ENCODE assay signal across 8 cellular contexts in the genomic region with DNA sequence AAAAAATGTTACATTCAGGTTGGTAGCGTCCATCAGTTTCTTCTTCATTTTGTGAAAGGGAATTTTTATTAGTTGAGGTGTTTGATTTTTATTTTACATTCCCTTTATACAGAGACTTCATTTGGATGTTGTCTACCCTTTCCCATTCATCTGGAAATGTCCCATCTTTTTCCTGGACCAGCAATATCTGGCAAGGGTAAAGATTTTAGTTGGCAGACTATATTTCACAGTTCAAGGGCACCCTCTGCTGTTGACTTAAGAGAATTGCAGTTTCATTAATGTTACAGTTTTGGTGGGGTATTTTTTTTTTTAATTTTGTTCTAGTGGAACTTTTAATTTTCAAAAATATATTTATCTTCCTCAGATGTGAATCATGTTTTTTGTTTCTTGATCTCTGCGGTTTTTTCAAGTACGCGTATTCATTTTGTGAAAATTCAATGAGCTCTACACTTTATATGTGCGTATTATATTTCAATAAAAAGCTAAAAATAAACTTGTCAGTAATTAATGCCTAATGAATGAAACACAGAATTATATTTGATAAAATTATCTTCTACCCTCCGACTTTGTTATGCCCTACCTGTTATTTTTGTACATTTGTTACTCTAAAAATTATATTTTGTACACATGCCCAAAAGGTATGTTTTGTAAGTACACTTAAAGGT.
DNase-seq lines count a peak whose midpoint lies in the region; ATAC-seq, FAIRE-seq and TF ChIP-seq lines count a peak whose summit lies in the region.

No MANE protein-coding gene starts in this region.

- H3K9me2 ChIP-seq in SK-N-SH, result no peaks in the 10 kb centered on the region

- ATAC-seq in gastrocnemius medialis (peak in 1 of 2 donors; percentile 34), HG02588 (IDR thresholded peaks at IDR 0.05; ENCODE audit: unreplicated experiment) (no peak)

- intact Hi-C loops in gastrocnemius medialis (cut with DNase I; ENCODE audit: low total_unique reads), result loop anchor here (1.0 to 2.0 kb wide), 2 partner anchors 589 to 760 kb away; no protein-coding TSS in a partner anchor

- no peak for TF ChIP-seq EP300 in SK-N-SH (IDR thresholded peaks at IDR 0.05; ENCODE audit: borderline replicate concordance in 1 of 2, low read depth in 1 of 2, low read length in 1 of 2)

- H3K9ac ChIP-seq in SK-N-SH, result no peak overlapping the region

- TF ChIP-seq RAD21 in SK-N-SH (IDR thresholded peaks at IDR 0.05; ENCODE audit: low read length), result peak; percentile 95

- DNase-seq in D721Med (ENCODE audit: insufficient read length, low spot score) (no peak), HuH-7.5 (ENCODE audit: low spot score) (peak; percentile 24), SK-N-SH (peak; percentile 74), foreskin fibroblast (peak in 1 of 2 donors; percentile 80), gastrocnemius medialis (no peak)
- no peak for DNase-seq in activated CD4-positive, alpha-beta T cell treated with anti-CD3 and anti-CD28 coated beads, Interleukin-2, amount 50 U/mL, for 1 hour
- DNase-seq in NK-92 treated with Interleukin-12 subunit alpha and Interleukin-12 subunit beta, amount 100 ng/mL, for 24 hours (lab: John Stamatoyannopoulos, UW), result no peak

- H3K27me3 ChIP-seq in SK-N-SH (ENCODE audit: insufficient read depth), result no peaks in the 10 kb centered on the region
- H3K27me3 ChIP-seq in gastrocnemius medialis, result no peaks in the 10 kb centered on the region

- FAIRE-seq in D721Med (lab: Jason Lieb, UNC), result peak; percentile 38

- in situ Hi-C loops in gastrocnemius medialis (cut with MboI; ENCODE audit: low sequenced_read_pairs in 4 of 4), result no loop called here

- H3K4me1 ChIP-seq in SK-N-SH (ENCODE audit: control insufficient read depth in 1 of 2, insufficient read depth in 2 of 2, low read depth in 1 of 2, low read length in 1 of 2), result no peaks in the 10 kb centered on the region
- H3K4me1 ChIP-seq in gastrocnemius medialis, result peaks cover 0 to 10% of the 10 kb centered on the region in 2 donors

- no peak overlapping the region for H3K4me2 ChIP-seq in SK-N-SH

- H3K9me3 ChIP-seq in SK-N-SH (peaks cover 7% of the 10 kb centered on the region), gastrocnemius medialis (no peaks in the 10 kb centered on the region)

- 39% methylated on average over 6 of the region's 6 CpGs for WGBS in SK-N-SH (ENCODE audit: low lambda C conversion rate)

- peaks cover 11% of the 10 kb centered on the region for H3F3A ChIP-seq in SK-N-SH (replicated peaks; ENCODE audit: insufficient read depth)

- POLR2A ChIA-PET in SK-N-SH (lab: Yijun Ruan, JAX), result no interaction called here

- H3K36me3 ChIP-seq in SK-N-SH (replicated peaks in 1 of 2; ENCODE audit: control insufficient read depth in 1 of 2, insufficient read depth in 2 of 2, low read length in 1 of 2) (no peaks in the 10 kb centered on the region), gastrocnemius medialis (no peaks in the 10 kb centered on the region)

- H2AFZ ChIP-seq in SK-N-SH (ENCODE audit: low read depth), result no peak overlapping the region

- no peaks in the 10 kb centered on the region for H4K20me1 ChIP-seq in SK-N-SH (ENCODE audit: insufficient read depth)

- H3K27ac ChIP-seq in SK-N-SH (ENCODE audit: low read depth in 2 of 2, low read length in 1 of 2), result no peak overlapping the region
- no peak overlapping the region for H3K27ac ChIP-seq in gastrocnemius medialis

- no peaks in the 10 kb centered on the region for H3K79me2 ChIP-seq in SK-N-SH (ENCODE audit: insufficient read depth)

- CTCF ChIA-PET in SK-N-SH (lab: Yijun Ruan, JAX), result interaction anchor here (0.6 to 3.2 kb wide), 35 partner anchors 9 to 820 kb away, joined by 3 to 16 read pairs (median 3); partner anchors contain the start of genes KLF14 and ZC3HC1

- H3K4me3 ChIP-seq in SK-N-SH (ENCODE audit: low read depth in 2 of 2, low read length in 1 of 2), result no peak overlapping the region; a peak in 1 of 4 replicates
- H3K4me3 ChIP-seq in foreskin fibroblast (ENCODE audit: low read depth in 1 of 2, low read length in 2 of 2), result no peak overlapping the region
- no peak overlapping the region for H3K4me3 ChIP-seq in gastrocnemius medialis

- TF ChIP-seq CTCF in D721Med (IDR thresholded peaks at IDR 0.05; ENCODE audit: insufficient read depth, missing control alignments), result peak; percentile 76
- TF ChIP-seq CTCF in SK-N-SH (IDR thresholded peaks at IDR 0.05), result peak; percentile 97
- TF ChIP-seq CTCF in foreskin fibroblast (IDR thresholded peaks at IDR 0.05; ENCODE audit: low read depth, low read length), result peak; percentile 57
- peak; percentile 50 to 73 (median 71) for TF ChIP-seq CTCF in gastrocnemius medialis (IDR thresholded peaks at IDR 0.05 in 4 of 5, conservative IDR thresholded peaks at IDR 0.05 in 1 of 5)

- no peak for TF ChIP-seq POLR2A in gastrocnemius medialis (IDR thresholded peaks at IDR 0.05)

TF ChIP-seq in SK-N-SH, 30 proteins besides CTCF, POLR2A, EP300 and RAD21:
- TF ChIP-seq GATA2 (CRISPR knock-in tag; IDR thresholded peaks at IDR 0.05) (no peak), MEF2A (IDR thresholded peaks at IDR 0.05; ENCODE audit: borderline replicate concordance, low read depth) (no peak), SMC3 (IDR thresholded peaks at IDR 0.05; ENCODE audit: low read depth, low read length) (peak; percentile 71), NFIC (IDR thresholded peaks at IDR 0.05; ENCODE audit: borderline replicate concordance) (0 out of 2 replicates have a peak, but pooled peaks have one; percentile 7)
TF ChIP-seq in SK-N-SH: peak in this region for 2.

Comparison
In these comparisons a context has a peak if more than half of its experiments do, and no peak if none do; other contexts are left out.
1. DNase-seq: peak in HuH-7.5 (single experiment) and SK-N-SH (single experiment); none in D721Med (single experiment), gastrocnemius medialis (0 of 2), activated CD4-positive, alpha-beta T cell treated with anti-CD3 and anti-CD28 coated beads, Interleukin-2, amount 50 U/mL, for 1 hour (single experiment) and NK-92 treated with Interleukin-12 subunit alpha and Interleukin-12 subunit beta, amount 100 ng/mL, for 24 hours (single experiment).
2. Peak in every context shown above with its lines, with median percentiles within 50 percentile points of each other: CTCF ChIP-seq.